1 cellular context compared by ENCODE assay signal in the genomic region with DNA sequence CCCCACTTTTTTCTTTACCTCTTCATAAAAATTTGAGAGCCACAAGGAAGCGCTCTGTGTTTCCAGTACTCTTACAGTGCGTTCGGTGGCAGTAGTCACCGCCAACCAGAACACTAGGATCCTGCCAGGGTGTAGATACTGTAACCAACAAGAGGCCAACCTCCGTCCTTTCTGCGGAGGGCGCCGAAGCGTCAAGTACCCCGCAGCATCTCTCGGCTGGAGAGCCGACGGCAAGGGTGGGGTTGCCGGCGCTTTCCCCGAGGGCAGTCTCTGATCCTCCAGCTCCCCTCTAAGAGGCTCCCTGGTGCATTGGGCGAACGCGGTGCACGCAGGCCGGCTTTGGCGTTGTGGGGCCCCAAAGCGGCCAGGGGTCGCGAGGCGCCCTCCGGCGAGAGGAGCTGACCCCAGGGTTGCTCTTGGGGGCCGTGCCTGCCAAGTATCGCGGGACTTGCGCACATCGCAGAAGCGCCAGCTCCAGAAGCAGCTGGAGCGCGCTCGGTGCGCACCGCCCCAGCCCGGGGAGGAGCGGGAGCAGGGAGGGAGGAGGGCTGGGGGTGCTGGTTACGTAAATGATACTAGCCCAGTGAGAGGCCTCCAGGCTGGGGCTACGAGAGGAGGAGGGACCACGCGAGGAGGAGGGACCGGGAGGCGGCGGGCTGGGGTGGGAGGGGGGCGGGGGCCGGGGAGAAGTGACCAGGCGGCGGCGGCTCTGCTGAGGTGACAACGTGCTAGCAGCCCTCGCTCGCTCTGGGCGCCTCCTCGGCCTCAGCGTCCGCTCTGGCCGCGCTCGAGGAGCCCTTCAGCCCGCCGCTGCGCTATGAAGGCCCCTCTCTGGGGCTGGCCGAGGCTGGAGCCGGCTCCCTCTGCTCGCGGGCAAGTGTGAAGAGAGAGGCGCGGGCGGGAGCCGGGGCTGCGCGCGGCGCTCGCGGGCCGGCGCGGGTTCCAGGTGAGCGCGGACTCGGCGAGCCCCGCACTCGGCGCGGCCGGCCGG.
TF ChIP-seq lines count a peak whose summit lies in the region.

A gene (plus strand): TSS at position 692 of the 991 bp plus-strand sequence.

TF ChIP-seq in HEK293, 187 proteins besides CTCF, POLR2A, EP300 and RAD21 (continued from another document):
- TF ChIP-seq, protein P1, sequence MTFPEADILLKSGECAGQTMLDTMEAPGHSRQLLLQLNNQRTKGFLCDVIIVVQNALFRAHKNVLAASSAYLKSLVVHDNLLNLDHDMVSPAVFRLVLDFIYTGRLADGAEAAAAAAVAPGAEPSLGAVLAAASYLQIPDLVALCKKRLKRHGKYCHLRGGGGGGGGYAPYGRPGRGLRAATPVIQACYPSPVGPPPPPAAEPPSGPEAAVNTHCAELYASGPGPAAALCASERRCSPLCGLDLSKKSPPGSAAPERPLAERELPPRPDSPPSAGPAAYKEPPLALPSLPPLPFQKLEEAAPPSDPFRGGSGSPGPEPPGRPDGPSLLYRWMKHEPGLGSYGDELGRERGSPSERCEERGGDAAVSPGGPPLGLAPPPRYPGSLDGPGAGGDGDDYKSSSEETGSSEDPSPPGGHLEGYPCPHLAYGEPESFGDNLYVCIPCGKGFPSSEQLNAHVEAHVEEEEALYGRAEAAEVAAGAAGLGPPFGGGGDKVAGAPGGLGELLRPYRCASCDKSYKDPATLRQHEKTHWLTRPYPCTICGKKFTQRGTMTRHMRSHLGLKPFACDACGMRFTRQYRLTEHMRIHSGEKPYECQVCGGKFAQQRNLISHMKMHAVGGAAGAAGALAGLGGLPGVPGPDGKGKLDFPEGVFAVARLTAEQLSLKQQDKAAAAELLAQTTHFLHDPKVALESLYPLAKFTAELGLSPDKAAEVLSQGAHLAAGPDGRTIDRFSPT (tag by site-specific recombination; IDR thresholded peaks at IDR 0.05): no peak
- no peak for TF ChIP-seq ZNF473 (tag by site-specific recombination; IDR thresholded peaks at IDR 0.05)
